In genomic region chr6:17599885-17600526, GRCh38 we compare ENCODE assay signal across 8 cellular contexts. TPM values are rescaled to one million over a fixed set of nuclear protein-coding genes. Genes with fewer than 3 reads are reported as not detected.
A peak's percentile ranks its signal among the peaks of the same experiment; 100 is the strongest.
DNase-seq lines count a peak whose midpoint lies in the region; ATAC-seq, FAIRE-seq and TF ChIP-seq lines count a peak whose summit lies in the region.

FAM8A1 (plus strand) TSS chr6:17600302; CDS start chr6:17600410, 108 bp downstream.

- H3K27me3 Mint-ChIP-seq in activated CD4-positive, alpha-beta T cell treated with anti-CD3 and anti-CD28 coated beads, Interleukin-2, amount 10 ng/mL, durations not matched to agents 24 days and 14 days, result no peaks in the 10 kb centered on the region

- no peaks in the 10 kb centered on the region for H3K9me3 Mint-ChIP-seq in activated CD4-positive, alpha-beta T cell treated with anti-CD3 and anti-CD28 coated beads, Interleukin-2, amount 10 ng/mL, durations not matched to agents 24 days and 14 days

- peak within 1 kb of the TSS; percentile 90 for H3K4me3 Mint-ChIP-seq in activated CD4-positive, alpha-beta T cell treated with anti-CD3 and anti-CD28 coated beads, Interleukin-2, amount 10 ng/mL, durations not matched to agents 24 days and 14 days

- H3K4me3 ChIP-seq in coronary artery, result peak within 1 kb of the TSS; percentile 94

- H3K27ac ChIP-seq in coronary artery, result peak within 1 kb of the TSS; percentile 89 to 96

- DNase-seq in C1 segment of cervical spinal cord (lab: John Stamatoyannopoulos, UW) (peak; percentile 29 to 96 (median 92)), GM19239 (ENCODE audit: insufficient read length, low spot score) (peak; percentile 81), NCI-H510A treated with DMSO at 0.1 percent for 48 hours (lab: John Stamatoyannopoulos, UW) (peak; percentile 69), coronary artery (ENCODE audit: low spot score) (peak; percentile 95), left colon (peak; percentile 97 to 98)
- DNase-seq in activated CD4-positive, alpha-beta T cell treated with anti-CD3 and anti-CD28 coated beads, Interleukin-2, amount 10 ng/mL, durations not matched to agents 24 days and 14 days, result peak; percentile 98
- DNase-seq in stimulated activated CD4-positive, alpha-beta T cell treated with anti-CD3 and anti-CD28 coated beads, Interleukin-1b, Interleukin-23, amount 100 ng/mL, for 48 hours, result peak; percentile 96

- TF ChIP-seq CTCF in coronary artery (IDR thresholded peaks at IDR 0.05), result peak; percentile 63

- H3K27ac Mint-ChIP-seq in activated CD4-positive, alpha-beta T cell treated with anti-CD3 and anti-CD28 coated beads, Interleukin-2, amount 10 ng/mL, durations not matched to agents 24 days and 14 days, result peak within 1 kb of the TSS; percentile 80

- peak; percentile 74 for FAIRE-seq in GM19239 (lab: Jason Lieb, UNC)

- peaks cover 14% of the 10 kb centered on the region for H3K36me3 Mint-ChIP-seq in activated CD4-positive, alpha-beta T cell treated with anti-CD3 and anti-CD28 coated beads, Interleukin-2, amount 10 ng/mL, durations not matched to agents 24 days and 14 days (ENCODE audit: low read depth)

- H3K4me1 Mint-ChIP-seq in activated CD4-positive, alpha-beta T cell treated with anti-CD3 and anti-CD28 coated beads, Interleukin-2, amount 10 ng/mL, durations not matched to agents 24 days and 14 days, result peaks cover 30% of the 10 kb centered on the region

- intact Hi-C loops in activated CD4-positive, alpha-beta T cell treated with anti-CD3 and anti-CD28 coated beads, Interleukin-2, amount 10 ng/mL, durations not matched to agents 24 days and 14 days (cut with micrococcal nuclease), result loop anchor here (1.0 to 2.0 kb wide), 2 partner anchors 106 to 555 kb away; partner anchors contain the start of genes KDM1B, NUP153 and TPMT
- intact Hi-C loops in left colon (cut with DNase I, micrococcal nuclease), result no loop called here

- peak; percentile 85 for ATAC-seq in HG03442 (IDR thresholded peaks at IDR 0.05; ENCODE audit: unreplicated experiment)
- peak; percentile 91 for ATAC-seq in left colon

RNA-seq across cellular contexts. Expression of gene FAM8A1, which starts in this region (rescaled TPM):
- 3.7 and 4.0 TPM in 2 replicates for total RNA-seq in activated CD4-positive, alpha-beta T cell treated with anti-CD3 and anti-CD28 coated beads, Interleukin-2, amount 10 ng/mL, durations not matched to agents 24 days and 14 days
- 10 to 100 TPM; 39.2 to 44.9 TPM for total RNA-seq in left colon

Comparison
In these comparisons a context has a peak if more than half of its experiments do, and no peak if none do; other contexts are left out.
1. Peak in every context shown above with its lines: DNase-seq, ATAC-seq, H3K4me3 ChIP-seq and H3K27ac ChIP-seq.